15 cellular contexts compared by ENCODE assay signal in genomic region chr1:235070819-235071218, GRCh38. TPM values are rescaled to one million over a fixed set of nuclear protein-coding genes. Genes with fewer than 3 reads are reported as not detected.
DNase-seq lines count a peak whose midpoint lies in the region; TF ChIP-seq lines count a peak whose summit lies in the region.
"Had no signal": no experiment of that assay in that cellular context is flagged by ENCODE, and none has a peak within 500 bp of the region (broad histone marks: within the 10 kb centered on the region; RNA-seq: fewer than 3 reads in every experiment).

No MANE protein-coding gene starts in this region.

- POLR2A ChIA-PET in PC-9 (lab: Charles Lee; ENCODE audit: unreplicated experiment) = interaction anchor here (0.5 to 1.3 kb wide), 3 partner anchors 10 to 471 kb away, joined by 3 to 9 read pairs (median 4); no protein-coding TSS in a partner anchor

- no peak for DNase-seq in PC-9
- DNase-seq in epithelial cell of prostate (ENCODE audit: low read depth, low spot score) = no peak
- DNase-seq in tibial artery = no peak
- DNase-seq in NCI-H226 = no peak
- no peak for DNase-seq in ACHN
- DNase-seq in DMS53 (lab: John Stamatoyannopoulos, UW) = no peak
- DNase-seq: activated CD4-positive, alpha-beta T cell treated with anti-CD3 and anti-CD28 coated beads for 48 hours; activated naive CD4-positive, alpha-beta T cell treated with Interleukin-2 at 50 U/mL for 16 hours; activated T-cell treated with anti-CD3 and anti-CD28 coated beads, Interleukin-2, amount 50 U/mL, for 48 hours; effector memory CD4-positive, alpha-beta T cell; NCI-H2227 treated with DMSO at 0.1 percent for 48 hours; stimulated activated CD4-positive, alpha-beta T cell treated with anti-CD3 and anti-CD28 coated beads, Interleukin-4, amount 100 ng/mL, for 4 hours; stimulated activated naive CD8-positive, alpha-beta T cell treated with anti-CD3 and anti-CD28 coated beads, Interleukin-15, Interleukin-2, amounts not matched to agents 100 U/mL and 50 U/mL, for 24 hours had no signal

- H2AFZ ChIP-seq in PC-9 = no peak overlapping the region

- no peaks in the 10 kb centered on the region for H3K36me3 ChIP-seq in PC-9 (ENCODE audit: low read depth)
- no peaks in the 10 kb centered on the region for H3K36me3 ChIP-seq in neutrophil
- no peaks in the 10 kb centered on the region for H3K36me3 ChIP-seq in tibial artery
- H3K36me3 ChIP-seq: HAP-1 had no signal

- peaks cover 51% of the 10 kb centered on the region for H3K79me2 ChIP-seq in PC-9 (ENCODE audit: low read depth)

- TF ChIP-seq CTCF in PC-9 (conservative IDR thresholded peaks at IDR 0.05) (no peak), neutrophil (IDR thresholded peaks at IDR 0.05) (no peak), tibial artery (IDR thresholded peaks at IDR 0.05) (no peak)

- peak overlapping the region; percentile 55 for H3K4me2 ChIP-seq in PC-9

- H3K4me1 ChIP-seq in PC-9 (replicated peaks; ENCODE audit: insufficient read depth) = peaks cover 87% of the 10 kb centered on the region
- H3K4me1 ChIP-seq in neutrophil (ENCODE audit: control insufficient read depth in 1 of 2, insufficient read depth in 1 of 2, low read depth in 1 of 2, low read length in 1 of 2) = peaks cover 58 to 70% of the 10 kb centered on the region in 2 experiments
- H3K4me1 ChIP-seq in tibial artery = peaks cover 0 to 69% (median 51%) of the 10 kb centered on the region in 4 donors

- peak overlapping the region; percentile 100 for H3K27ac ChIP-seq in PC-9
- peak overlapping the region; percentile 98 for H3K27ac ChIP-seq in epithelial cell of prostate
- peak overlapping the region; percentile 3 for H3K27ac ChIP-seq in neutrophil
- H3K27ac ChIP-seq in tibial artery = peak overlapping the region; percentile 42 to 73

- no peaks in the 10 kb centered on the region for H3K9me2 ChIP-seq in PC-9 (ENCODE audit: insufficient read depth)

- CTCF ChIA-PET in PC-9 (lab: Charles Lee) = interaction anchor here (0.5 kb wide), 1 partner anchor 439 kb away, joined by 3 read pairs; no protein-coding TSS in a partner anchor

- peaks cover 77% of the 10 kb centered on the region for H3F3A ChIP-seq in PC-9 (ENCODE audit: insufficient read depth, low read depth)

- BruUV-seq in PC-9 (replicated peaks; lab: Mats Ljungman, UMichigan) = no TSS peak

- in situ Hi-C loops in ACHN (cut with HindIII; ENCODE audit: low pct_ligation_motif_present, low pct_unique_long_range_greater_than_20kb, low sequenced_read_pairs) = no loop called here

- H3K27me3 ChIP-seq in PC-9 (ENCODE audit: insufficient read depth, low read depth) (no peaks in the 10 kb centered on the region), neutrophil (no peaks in the 10 kb centered on the region), tibial artery (no peaks in the 10 kb centered on the region)

- intact Hi-C loops in PC-9 (cut with micrococcal nuclease; ENCODE audit: unreplicated experiment) = no loop called here
- intact Hi-C loops in tibial artery (cut with DNase I; ENCODE audit: low total_unique reads) = no loop called here

- no peaks in the 10 kb centered on the region for H4K20me1 ChIP-seq in PC-9 (ENCODE audit: insufficient read depth)

- H3K9me3 ChIP-seq in PC-9 (ENCODE audit: insufficient read depth, low read depth) (no peaks in the 10 kb centered on the region), neutrophil (no peaks in the 10 kb centered on the region), tibial artery (no peaks in the 10 kb centered on the region)
- H3K9me3 ChIP-seq: HAP-1 had no signal

- H3K4me3 ChIP-seq in PC-9 (no peak overlapping the region), neutrophil (ENCODE audit: low read depth in 1 of 2, low read length in 1 of 2) (no peak overlapping the region), tibial artery (no peak overlapping the region)
- H3K4me3 ChIP-seq: HAP-1 had no signal

RNA-seq across cellular contexts. Expression of gene TOMM20, which starts 57.8 kb away (rescaled TPM):
- 165 and 187 TPM in 2 replicates for total RNA-seq in PC-9 (2021)

Comparison
In these comparisons a context has a peak if more than half of its experiments do, and no peak if none do; other contexts are left out.
1. H3K27ac ChIP-seq: peak in every context shown above with its lines; median percentile 100 in PC-9; 98 in epithelial cell of prostate; 58 in tibial artery; 3 in neutrophil.